27 cellular contexts compared by ENCODE assay signal in genomic region chr3:77546246-77546645, GRCh38.
"Had no signal": no experiment of that assay in that cellular context is flagged by ENCODE, and none has a peak within 500 bp of the region (broad histone marks: within the 10 kb centered on the region; RNA-seq: fewer than 3 reads in every experiment).

No MANE protein-coding gene starts in this region.

- ATAC-seq: esophagus mucosa, gastrocnemius medialis, left cardiac atrium, left lung, left ventricle myocardium superior, lower lobe of right lung, mucosa of descending colon had no signal

- H2AFZ ChIP-seq: hepatocyte had no signal

- DNase-seq: dermis blood vessel endothelial cell; dorsolateral prefrontal cortex; effector CD4-positive, alpha-beta T cell; effector memory CD4-positive, alpha-beta T cell; endodermal cell; erythroblast; esophagus squamous epithelium; foreskin fibroblast; foreskin melanocyte; gastrocnemius medialis; glutamatergic neuron; head of caudate nucleus; hypothalamus; immature natural killer cell; left cardiac atrium; left lung; left ventricle myocardium superior; lower lobe of right lung; mesenchymal stem cell; mucosa of descending colon; naive B cell had no signal

- H3K4me1 ChIP-seq: esophagus squamous epithelium, gastrocnemius medialis, left lung, lower lobe of right lung had no signal

- H3K79me2 ChIP-seq: hepatocyte had no signal

- H3K4me2 ChIP-seq: hepatocyte had no signal

- H3K27ac ChIP-seq: coronary artery, dorsolateral prefrontal cortex, epithelial cell of prostate, esophagus squamous epithelium, gastrocnemius medialis, hepatocyte, left lung, lower lobe of right lung had no signal

- H3K4me3 ChIP-seq: coronary artery, dorsolateral prefrontal cortex, esophagus squamous epithelium, gastrocnemius medialis, hepatocyte, left lung, lower lobe of right lung, mucosa of descending colon had no signal

- H3K9me3 ChIP-seq: esophagus squamous epithelium, gastrocnemius medialis, left lung, lower lobe of right lung, mucosa of descending colon had no signal

- FAIRE-seq: colon, keratinocyte had no signal

- H3K36me3 ChIP-seq: esophagus squamous epithelium, gastrocnemius medialis, left lung, lower lobe of right lung had no signal

- H3K27me3 ChIP-seq: dorsolateral prefrontal cortex, esophagus squamous epithelium, gastrocnemius medialis, hepatocyte, left lung had no signal
